Comparison of ENCODE assay signal across 11 cellular contexts in the genomic region with DNA sequence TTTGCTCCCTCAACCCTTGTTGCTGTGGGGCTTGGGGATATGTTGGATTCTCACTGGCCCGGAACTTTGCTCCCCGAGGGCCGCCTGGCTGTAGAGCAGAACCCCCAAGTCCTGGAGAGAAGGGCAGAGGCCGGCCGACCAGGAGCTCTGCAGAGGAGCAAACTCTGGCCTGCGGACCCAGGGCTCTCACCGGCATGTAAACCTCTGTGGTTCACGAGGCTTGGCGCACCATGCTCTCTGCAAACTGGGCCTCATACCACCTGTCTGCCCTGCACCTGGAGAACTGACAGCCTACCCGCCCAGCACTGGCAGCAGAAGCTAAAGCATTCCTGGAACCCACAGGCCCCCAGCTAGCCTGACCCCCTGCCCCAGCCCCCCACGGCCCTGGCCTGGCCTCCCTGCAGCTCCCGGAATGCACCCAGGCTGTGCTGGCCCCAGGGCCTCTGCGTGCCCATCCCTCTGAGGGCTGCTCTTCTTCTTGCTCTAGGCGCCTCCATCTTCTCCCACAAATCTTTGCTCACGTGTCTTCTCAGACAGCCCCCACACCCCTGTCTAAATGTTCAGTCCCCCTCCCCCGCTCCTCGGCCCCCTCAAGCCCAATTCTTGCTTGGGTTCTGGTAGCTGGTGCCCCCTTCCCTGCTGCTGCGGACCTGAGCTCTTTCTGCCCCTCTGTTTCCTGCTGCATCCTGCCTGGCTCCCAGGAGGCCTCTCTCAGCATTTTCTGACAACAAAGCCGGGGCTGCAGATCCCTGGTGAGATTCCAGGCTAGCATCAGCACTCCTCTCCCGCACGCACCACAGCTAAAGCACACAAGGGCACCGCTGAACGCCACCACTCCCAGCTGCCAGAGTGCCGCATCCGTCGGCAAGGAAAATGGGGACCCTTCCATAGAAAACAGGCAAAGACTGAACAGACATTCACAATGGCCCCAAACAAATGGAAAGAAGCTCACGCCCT. TPM values are rescaled to one million over a fixed set of nuclear protein-coding genes. Genes with fewer than 3 reads are reported as not detected.
A peak's percentile ranks its signal among the peaks of the same experiment; 100 is the strongest.
DNase-seq lines count a peak whose midpoint lies in the region; ATAC-seq, FAIRE-seq and TF ChIP-seq lines count a peak whose summit lies in the region.
"Had no signal": no experiment of that assay in that cellular context is flagged by ENCODE, and none has a peak within 500 bp of the region (broad histone marks: within the 10 kb centered on the region; RNA-seq: fewer than 3 reads in every experiment).

No MANE protein-coding gene starts in this region.

- H3K4me3 ChIP-seq in BLaER1 (peak overlapping the region; percentile 77), DND-41 (ENCODE audit: low read depth in 1 of 2, low read length in 2 of 2) (peak overlapping the region in 1 of 2 experiments; percentile 85; a peak in 1 of 4 replicates), mesodermal cell (ENCODE audit: extremely low read depth, insufficient read depth, low read length, poor library complexity, severe bottlenecking) (peak overlapping the region; percentile 1)

- no peaks in the 10 kb centered on the region for H3K36me3 Mint-ChIP-seq in WTC11

- H3K4me1 ChIP-seq in BLaER1: peaks cover 83% of the 10 kb centered on the region
- H3K4me1 ChIP-seq in DND-41 (ENCODE audit: insufficient read depth, low read length): peaks cover 45% of the 10 kb centered on the region
- H3K4me1 ChIP-seq in mesodermal cell (ENCODE audit: control insufficient read depth, insufficient read depth, low read length, poor library complexity, severe bottlenecking): peaks cover 22% of the 10 kb centered on the region

- no peak for TF ChIP-seq CTCF in DND-41 (IDR thresholded peaks at IDR 0.05; ENCODE audit: borderline replicate concordance, extremely low read depth, low read length, poor library complexity, severe bottlenecking)
- TF ChIP-seq CTCF in WTC11 (IDR thresholded peaks at IDR 0.05): no peak

- no peaks in the 10 kb centered on the region for H3K27me3 ChIP-seq in BLaER1
- no peaks in the 10 kb centered on the region for H3K27me3 ChIP-seq in DND-41 (ENCODE audit: insufficient read depth, low read length, poor library complexity)
- H3K27me3 ChIP-seq: colonic mucosa, heart left ventricle had no signal

- H3K9ac ChIP-seq in BLaER1 (peak overlapping the region; percentile 95), DND-41 (ENCODE audit: low read depth, low read length) (peak overlapping the region; percentile 98; the same call in 1 of the 2 replicates)

- no peaks in the 10 kb centered on the region for H3K9me3 ChIP-seq in BLaER1
- no peaks in the 10 kb centered on the region for H3K9me3 ChIP-seq in DND-41 (ENCODE audit: insufficient read depth, low read length, severe bottlenecking)
- H3K9me3 ChIP-seq in mesodermal cell (ENCODE audit: control insufficient read depth, low read length): no peaks in the 10 kb centered on the region
- H3K9me3 ChIP-seq: colonic mucosa, heart left ventricle, neutrophil had no signal

- no peaks in the 10 kb centered on the region for H3K36me3 ChIP-seq in BLaER1
- H3K36me3 ChIP-seq in DND-41 (ENCODE audit: insufficient read depth, low read length): no peaks in the 10 kb centered on the region; the same call in 1 of the 2 replicates
- no peaks in the 10 kb centered on the region for H3K36me3 ChIP-seq in mesodermal cell (ENCODE audit: control insufficient read depth, insufficient read depth, low read length)
- H3K36me3 ChIP-seq: colonic mucosa, heart left ventricle, neutrophil had no signal

- CTCF ChIA-PET in WTC11 (lab: Charles Lee): interaction anchor here (0.5 to 1.8 kb wide), 13 partner anchors 15 to 316 kb away, joined by 3 to 10 read pairs (median 4); a partner anchor contains a TSS

- H4K20me1 ChIP-seq in BLaER1 (no peaks in the 10 kb centered on the region), DND-41 (ENCODE audit: insufficient read depth, low read length) (0 out of 2 replicates have a peak, but pooled peaks cover 5% of the 10 kb centered on the region)

- H2AFZ ChIP-seq in DND-41 (ENCODE audit: low read depth, low read length): no peak overlapping the region

- peak overlapping the region; percentile 99 for H3K27ac ChIP-seq in BLaER1
- no peak overlapping the region for H3K27ac ChIP-seq in DND-41 (ENCODE audit: low read length)
- peak overlapping the region; percentile 41 for H3K27ac ChIP-seq in mesodermal cell (ENCODE audit: low read depth, low read length, severe bottlenecking)
- H3K27ac ChIP-seq: neutrophil had no signal

- H3K4me2 ChIP-seq in BLaER1 (peak overlapping the region; percentile 96), DND-41 (ENCODE audit: insufficient read depth, low read length) (peak overlapping the region; percentile 99)

- ATAC-seq in DND-41 (ENCODE audit: insufficient read depth, low read depth) (no peak), WTC11 (peak; percentile 22)

- H3K27me3 Mint-ChIP-seq in WTC11 (ENCODE audit: low read depth): peaks cover 54% of the 10 kb centered on the region

- DNase-seq in DND-41: no peak
- no peak for DNase-seq in WTC11 (ENCODE audit: low spot score)
- DNase-seq in 8988T: no peak
- no peak for DNase-seq in RCC 7860 (ENCODE audit: low spot score)
- DNase-seq in central memory CD4-positive, alpha-beta T cell: no peak
- DNase-seq: colonic mucosa, heart left ventricle, OCI-M1 had no signal

- 31 to 36% methylated on average over 24 to 26 of the region's 27 CpGs for WGBS in mesodermal cell (ENCODE audit: insufficient coverage in 2 of 2), 2 experiments

- H3K4me1 Mint-ChIP-seq in WTC11: peaks cover 33% of the 10 kb centered on the region

- peaks cover 15% of the 10 kb centered on the region for H3K79me2 ChIP-seq in DND-41 (ENCODE audit: insufficient read depth, low read length)

- FAIRE-seq in RCC 7860 (lab: Jason Lieb, UNC): no peak

- POLR2A ChIA-PET in WTC11 (lab: Charles Lee): interaction anchor here (0.6 to 4.1 kb wide), 6 partner anchors 13 to 95 kb away, joined by 3 to 38 read pairs (median 4); a partner anchor contains a TSS

- peak overlapping the region; percentile 43 for H3K4me3 Mint-ChIP-seq in WTC11

- no peaks in the 10 kb centered on the region for H3K9me3 Mint-ChIP-seq in WTC11

- peak overlapping the region; percentile 77 for H3K27ac Mint-ChIP-seq in WTC11

TF ChIP-seq in WTC11, 78 proteins besides CTCF, POLR2A, EP300 and RAD21:
- TF ChIP-seq ZNF423 (CRISPR knock-in tag; IDR thresholded peaks at IDR 0.05): peak; percentile 54; the same call in 1 of the 2 replicates
- no peak for TF ChIP-seq NR3C1 (CRISPR knock-in tag; conservative IDR thresholded peaks at IDR 0.05; ENCODE audit: low read depth)

RNA-seq across cellular contexts. Expression of a gene that starts 23.3 kb away (rescaled TPM):
- 3,338 to 3,455 TPM (median 3,348 TPM) in 3 replicates for total RNA-seq in WTC11 (2021)
- polyA plus RNA-seq in mesodermal cell (2013, experiment 1 of 2): 2,748 TPM
- 2,271 TPM for polyA plus RNA-seq in mesodermal cell (2013, experiment 2 of 2)

RNA-seq across cellular contexts. Expression of a gene that starts 38.9 kb away (rescaled TPM):
- 0.31 to 0.89 TPM (median 0.46 TPM) in 3 replicates for total RNA-seq in WTC11 (2021)
- polyA plus RNA-seq in mesodermal cell (2013, experiment 1 of 2): 0.29 TPM
- polyA plus RNA-seq in mesodermal cell (2013, experiment 2 of 2): 0.20 TPM
